10 cellular contexts compared by ENCODE assay signal in the genomic region with DNA sequence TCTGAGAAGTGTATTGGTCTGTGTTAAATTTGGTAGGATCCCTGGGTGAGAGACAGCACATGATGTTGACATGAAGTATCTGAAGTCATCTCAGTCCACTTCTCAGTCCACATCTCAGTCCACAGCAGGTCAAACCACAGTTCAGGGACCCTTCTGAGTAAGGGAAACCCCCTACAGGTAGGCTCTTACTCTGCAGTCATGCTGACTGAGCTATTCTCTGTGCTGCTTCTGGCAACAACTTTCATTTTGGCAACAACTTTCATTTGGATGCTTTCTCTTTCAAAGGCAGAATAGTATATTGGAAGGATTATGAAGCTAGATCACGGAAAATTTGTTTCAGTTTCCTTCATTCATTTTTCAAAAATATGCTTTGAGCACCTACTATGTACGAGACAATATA.
DNase-seq lines count a peak whose midpoint lies in the region; ATAC-seq, FAIRE-seq and TF ChIP-seq lines count a peak whose summit lies in the region.
"Had no signal": no experiment of that assay in that cellular context is flagged by ENCODE, and none has a peak within 500 bp of the region (broad histone marks: within the 10 kb centered on the region; RNA-seq: fewer than 3 reads in every experiment).

No MANE protein-coding gene starts in this region.

- no peaks in the 10 kb centered on the region for H3K36me3 ChIP-seq in MG63

- FAIRE-seq in H54 (lab: Jason Lieb, UNC) = no peak
- FAIRE-seq: GM12891 had no signal

- no peaks in the 10 kb centered on the region for H3K9me3 ChIP-seq in MG63

- no peak for TF ChIP-seq POLR2A in H54 (IDR thresholded peaks at IDR 0.05; ENCODE audit: low read depth, low read length)

- H3K27me3 ChIP-seq in MG63 = no peaks in the 10 kb centered on the region; the same call in none of the 2 replicates

- no peak overlapping the region for H3K4me3 ChIP-seq in MG63
- H3K4me3 ChIP-seq: SK-N-MC had no signal

- ATAC-seq in GM19023 (IDR thresholded peaks at IDR 0.05; ENCODE audit: unreplicated experiment) (peak; percentile 89), GM21717 (IDR thresholded peaks at IDR 0.05; ENCODE audit: unreplicated experiment) (peak; percentile 94), HG03108 (IDR thresholded peaks at IDR 0.05; ENCODE audit: unreplicated experiment) (peak; percentile 59)

- DNase-seq in NCI-H2081 (lab: John Stamatoyannopoulos, UW) (no peak), DMS79 (lab: John Stamatoyannopoulos, UW) (no peak), H54 (ENCODE audit: insufficient read length, low spot score) (no peak), MG63 (no peak)
- DNase-seq: NCI-H82 had no signal
